22 cellular contexts compared by ENCODE assay signal in genomic region chr11:121898913-121899312, GRCh38.
DNase-seq lines count a peak whose midpoint lies in the region; ATAC-seq and TF ChIP-seq lines count a peak whose summit lies in the region.
"Had no signal": no experiment of that assay in that cellular context is flagged by ENCODE, and none has a peak within 500 bp of the region (broad histone marks: within the 10 kb centered on the region; RNA-seq: fewer than 3 reads in every experiment).

No MANE protein-coding gene starts in this region.

- no peak overlapping the region for H3K4me3 ChIP-seq in GM23338
- H3K4me3 ChIP-seq in fibroblast of lung (replicated peaks in 1 of 4; ENCODE audit: control extremely low read depth in 1 of 4, insufficient read depth in 1 of 4, low read depth in 3 of 4, low read length in 4 of 4), result no peak overlapping the region
- H3K4me3 ChIP-seq: BLaER1, HAP-1 had no signal

- no peaks in the 10 kb centered on the region for H3K9me3 ChIP-seq in fibroblast of lung (ENCODE audit: control insufficient read depth, insufficient read depth, low read depth, low read length)
- H3K9me3 ChIP-seq: BLaER1, HAP-1 had no signal

- peaks cover 3% of the 10 kb centered on the region; the same call in 2 of the 3 replicates for H3K4me1 Mint-ChIP-seq in GM23338
- no peaks in the 10 kb centered on the region for H3K4me1 Mint-ChIP-seq in activated T-helper 2 cell treated with anti-CD3 and anti-CD28 coated beads, Interferon-gamma antibody, Interleukin-2, Interleukin-4, amounts not matched to agents 10 μg/mL and 5 μg/mL and 100 μg/mL, durations not matched to agents 14 hours and 24 hours and 36 hours (ENCODE audit: low read depth)
- H3K4me1 Mint-ChIP-seq in activated T-cell treated with anti-CD3 and anti-CD28 coated beads, Interleukin-2, amount 50 U/mL, for 24 hours (ENCODE audit: low read depth), result no peaks in the 10 kb centered on the region

- no peaks in the 10 kb centered on the region for H3F3A ChIP-seq in GM23338 (replicated peaks; ENCODE audit: low read depth)

- no peak overlapping the region for H3K4me3 Mint-ChIP-seq in GM23338
- no peak overlapping the region for H3K4me3 Mint-ChIP-seq in activated T-helper 2 cell treated with anti-CD3 and anti-CD28 coated beads, Interferon-gamma antibody, Interleukin-2, Interleukin-4, amounts not matched to agents 10 μg/mL and 5 μg/mL and 100 μg/mL, durations not matched to agents 14 hours and 24 hours and 36 hours (ENCODE audit: low read depth)
- no peak overlapping the region for H3K4me3 Mint-ChIP-seq in activated T-cell treated with anti-CD3 and anti-CD28 coated beads, Interleukin-2, amount 50 U/mL, for 24 hours
- H3K4me3 Mint-ChIP-seq: CD8-positive, alpha-beta T cell had no signal

- no peak overlapping the region for H3K4me2 ChIP-seq in GM23338
- H3K4me2 ChIP-seq in fibroblast of lung (ENCODE audit: extremely low read depth, insufficient read depth, low read length), result peak overlapping the region; percentile 58
- H3K4me2 ChIP-seq: BLaER1 had no signal

- ATAC-seq in GM23338 (no peak), HG03095 (IDR thresholded peaks at IDR 0.05; ENCODE audit: unreplicated experiment) (no peak)
- ATAC-seq: CD8-positive, alpha-beta T cell; HepG2; Panc1; SK-N-SH treated with all-trans-retinoic acid at 6 μM for 48 hours had no signal

- H4K20me1 ChIP-seq in GM23338 (replicated peaks; ENCODE audit: insufficient read depth), result no peaks in the 10 kb centered on the region; the same call in 1 of the 2 replicates
- H4K20me1 ChIP-seq in fibroblast of lung (ENCODE audit: control insufficient read depth, extremely low read depth, insufficient read depth, low read length), result no peaks in the 10 kb centered on the region
- H4K20me1 ChIP-seq: BLaER1 had no signal

- H3K9me3 Mint-ChIP-seq in GM23338, result peaks cover 3% of the 10 kb centered on the region; the same call in 2 of the 3 replicates
- H3K9me3 Mint-ChIP-seq in activated T-helper 2 cell treated with anti-CD3 and anti-CD28 coated beads, Interferon-gamma antibody, Interleukin-2, Interleukin-4, amounts not matched to agents 10 μg/mL and 5 μg/mL and 100 μg/mL, durations not matched to agents 14 hours and 24 hours and 36 hours, result no peaks in the 10 kb centered on the region
- no peaks in the 10 kb centered on the region for H3K9me3 Mint-ChIP-seq in activated T-cell treated with anti-CD3 and anti-CD28 coated beads, Interleukin-2, amount 50 U/mL, for 24 hours
- H3K9me3 Mint-ChIP-seq: CD8-positive, alpha-beta T cell had no signal

- H3K36me3 Mint-ChIP-seq in GM23338 (ENCODE audit: low read depth), result no peaks in the 10 kb centered on the region
- no peaks in the 10 kb centered on the region for H3K36me3 Mint-ChIP-seq in activated T-helper 2 cell treated with anti-CD3 and anti-CD28 coated beads, Interferon-gamma antibody, Interleukin-2, Interleukin-4, amounts not matched to agents 10 μg/mL and 5 μg/mL and 100 μg/mL, durations not matched to agents 14 hours and 24 hours and 36 hours (ENCODE audit: low read depth)
- H3K36me3 Mint-ChIP-seq in activated T-cell treated with anti-CD3 and anti-CD28 coated beads, Interleukin-2, amount 50 U/mL, for 24 hours (ENCODE audit: low read depth), result no peaks in the 10 kb centered on the region
- H3K36me3 Mint-ChIP-seq: CD8-positive, alpha-beta T cell had no signal

- H3K27ac ChIP-seq in GM23338 (ENCODE audit: low read depth), result no peak overlapping the region
- no peak overlapping the region for H3K27ac ChIP-seq in fibroblast of lung (ENCODE audit: insufficient read depth, low read length)
- H3K27ac ChIP-seq: BLaER1, HL-60 had no signal

- H3K9me2 ChIP-seq in GM23338 (ENCODE audit: insufficient read depth), result peaks cover 18% of the 10 kb centered on the region; the same call in 1 of the 2 replicates

- TF ChIP-seq CTCF in GM23338 (conservative IDR thresholded peaks at IDR 0.05; ENCODE audit: low read depth in 2 of 2) (no peak), fibroblast of lung (conservative IDR thresholded peaks at IDR 0.05 in 1 of 2, IDR thresholded peaks at IDR 0.05 in 1 of 2; ENCODE audit: low read depth in 1 of 2, low read length in 2 of 2) (no peak)

- H3K4me1 ChIP-seq in GM23338 (ENCODE audit: insufficient read depth), result no peaks in the 10 kb centered on the region
- H3K4me1 ChIP-seq in fibroblast of lung (ENCODE audit: control insufficient read depth, extremely low read depth, insufficient read depth, low read length), result peaks cover 11% of the 10 kb centered on the region
- H3K4me1 ChIP-seq: BLaER1, HAP-1 had no signal

- H3K27ac Mint-ChIP-seq in GM23338, result no peak overlapping the region
- no peak overlapping the region for H3K27ac Mint-ChIP-seq in activated T-helper 2 cell treated with anti-CD3 and anti-CD28 coated beads, Interferon-gamma antibody, Interleukin-2, Interleukin-4, amounts not matched to agents 10 μg/mL and 5 μg/mL and 100 μg/mL, durations not matched to agents 14 hours and 24 hours and 36 hours
- no peak overlapping the region for H3K27ac Mint-ChIP-seq in activated T-cell treated with anti-CD3 and anti-CD28 coated beads, Interleukin-2, amount 50 U/mL, for 24 hours
- H3K27ac Mint-ChIP-seq: CD8-positive, alpha-beta T cell had no signal

- no peaks in the 10 kb centered on the region for H3K36me3 ChIP-seq in GM23338 (ENCODE audit: insufficient read depth)
- no peaks in the 10 kb centered on the region for H3K36me3 ChIP-seq in fibroblast of lung (ENCODE audit: control insufficient read depth, insufficient read depth, low read length)
- H3K36me3 ChIP-seq: BLaER1, HAP-1 had no signal

- H2AFZ ChIP-seq in GM23338 (peak overlapping the region; percentile 72; the same call in 1 of the 2 replicates), fibroblast of lung (ENCODE audit: low read length) (peak overlapping the region; percentile 31)

- H3K27me3 ChIP-seq in GM23338 (ENCODE audit: insufficient read depth) (no peaks in the 10 kb centered on the region), fibroblast of lung (ENCODE audit: control insufficient read depth, insufficient read depth, low read length) (no peaks in the 10 kb centered on the region)
- H3K27me3 ChIP-seq: BLaER1 had no signal

- DNase-seq in GM23338 (ENCODE audit: low spot score), result no peak
- peak; percentile 26 to 78 for DNase-seq in NOMO-1 (lab: John Stamatoyannopoulos, UW; ENCODE audit: unreplicated experiment in 2 of 2)
- peak in 1 of 2 donors; percentile 59 for DNase-seq in fibroblast of lung (ENCODE audit: low read depth in 2 of 2)
- peak; percentile 14 for DNase-seq in renal cortical epithelial cell (ENCODE audit: low read depth)
- DNase-seq in activated T-helper 2 cell treated with anti-CD3 and anti-CD28 coated beads, Interferon-gamma antibody, Interleukin-2, Interleukin-4, amounts not matched to agents 10 μg/mL and 5 μg/mL and 100 μg/mL, durations not matched to agents 14 hours and 24 hours and 36 hours (ENCODE audit: low spot score), result no peak
- DNase-seq in activated T-cell treated with anti-CD3 and anti-CD28 coated beads, Interleukin-2, amount 50 U/mL, for 24 hours, result no peak
- DNase-seq: CD8-positive, alpha-beta T cell; DND-41; KG1; MV-4-11; NCI-H1417 treated with DMSO at 0.1 percent for 48 hours; NCI-H187; NCI-H446 treated with DMSO at 0.1 percent for 48 hours; NCI-H526 treated with DMSO at 0.1 percent for 48 hours; SIG-M5 had no signal

- H3K79me2 ChIP-seq in GM23338 (replicated peaks; ENCODE audit: insufficient read depth) (no peaks in the 10 kb centered on the region), fibroblast of lung (ENCODE audit: control insufficient read depth, insufficient read depth, low read length) (no peaks in the 10 kb centered on the region)

- H3K9ac ChIP-seq in fibroblast of lung (ENCODE audit: insufficient read depth, low read length), result no peak overlapping the region
- H3K9ac ChIP-seq: BLaER1 had no signal

- H3K27me3 Mint-ChIP-seq in GM23338 (ENCODE audit: insufficient read depth, low read depth, poor library complexity), result no peaks in the 10 kb centered on the region
- no peaks in the 10 kb centered on the region for H3K27me3 Mint-ChIP-seq in activated T-helper 2 cell treated with anti-CD3 and anti-CD28 coated beads, Interferon-gamma antibody, Interleukin-2, Interleukin-4, amounts not matched to agents 10 μg/mL and 5 μg/mL and 100 μg/mL, durations not matched to agents 14 hours and 24 hours and 36 hours (ENCODE audit: low read depth)
- H3K27me3 Mint-ChIP-seq in activated T-cell treated with anti-CD3 and anti-CD28 coated beads, Interleukin-2, amount 50 U/mL, for 24 hours, result peaks cover 1% of the 10 kb centered on the region

- intact Hi-C loops in activated T-helper 2 cell treated with anti-CD3 and anti-CD28 coated beads, Interferon-gamma antibody, Interleukin-2, Interleukin-4, amounts not matched to agents 10 μg/mL and 5 μg/mL and 100 μg/mL, durations not matched to agents 14 hours and 24 hours and 36 hours (cut with micrococcal nuclease), result no loop called here

TF ChIP-seq in GM23338, 12 proteins besides CTCF, POLR2A, EP300 and RAD21 (continues in another document):
- TF ChIP-seq EZH2phosphoT487 (IDR thresholded peaks at IDR 0.05; ENCODE audit: unreplicated experiment) (no peak), REST (IDR thresholded peaks at IDR 0.05; ENCODE audit: unreplicated experiment) (no peak), NANOG (IDR thresholded peaks at IDR 0.05; ENCODE audit: borderline replicate concordance) (no peak), ZNF114 (CRISPR knock-in tag; IDR thresholded peaks at IDR 0.05) (no peak)

Comparison
In these comparisons a context has a peak if more than half of its experiments do, and no peak if none do; other contexts are left out.
1. DNase-seq: peak in NOMO-1 (2 of 2) and renal cortical epithelial cell (single experiment); none in GM23338 (single experiment), activated T-helper 2 cell treated with anti-CD3 and anti-CD28 coated beads, Interferon-gamma antibody, Interleukin-2, Interleukin-4, amounts not matched to agents 10 μg/mL and 5 μg/mL and 100 μg/mL, durations not matched to agents 14 hours and 24 hours and 36 hours (single experiment) and activated T-cell treated with anti-CD3 and anti-CD28 coated beads, Interleukin-2, amount 50 U/mL, for 24 hours (single experiment).